10 cellular contexts compared by ENCODE assay signal in the genomic region with DNA sequence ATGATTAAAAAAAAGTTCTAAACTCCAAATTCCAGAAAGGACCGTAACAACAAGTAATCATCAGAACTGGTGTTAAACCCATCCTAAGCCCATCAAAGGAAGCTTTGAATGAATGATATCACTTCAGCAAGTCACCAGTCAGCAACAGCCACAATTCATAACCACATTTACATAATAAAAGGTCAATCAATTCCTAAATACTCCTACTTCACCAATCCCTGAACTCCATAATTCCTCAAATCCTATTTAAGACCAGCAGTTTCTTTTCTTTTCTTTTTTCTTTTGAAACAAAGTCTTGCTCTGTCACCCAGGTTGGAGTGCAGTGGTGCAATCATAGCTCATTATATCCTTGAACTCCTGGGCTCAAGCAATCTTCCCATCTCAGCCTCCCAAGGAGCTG.
"Had no signal": no experiment of that assay in that cellular context is flagged by ENCODE, and none has a peak within 500 bp of the region (broad histone marks: within the 10 kb centered on the region; RNA-seq: fewer than 3 reads in every experiment).

No MANE protein-coding gene starts in this region.

- ATAC-seq: HCT116, K562 had no signal

- H3K27ac Mint-ChIP-seq: HFFc6 had no signal

- H3K9me3 Mint-ChIP-seq: HFFc6 had no signal

- H3K4me3 ChIP-seq: K562 had no signal

- H3K4me3 Mint-ChIP-seq: H9, HFFc6 had no signal

- DNase-seq: GOT3, H9, HFFc6, IMR-90, Kasumi-1, KG1 had no signal

- FAIRE-seq: H54, HTR-8/SVneo, K562 had no signal
